2 cellular contexts compared by ENCODE assay signal in the genomic region with DNA sequence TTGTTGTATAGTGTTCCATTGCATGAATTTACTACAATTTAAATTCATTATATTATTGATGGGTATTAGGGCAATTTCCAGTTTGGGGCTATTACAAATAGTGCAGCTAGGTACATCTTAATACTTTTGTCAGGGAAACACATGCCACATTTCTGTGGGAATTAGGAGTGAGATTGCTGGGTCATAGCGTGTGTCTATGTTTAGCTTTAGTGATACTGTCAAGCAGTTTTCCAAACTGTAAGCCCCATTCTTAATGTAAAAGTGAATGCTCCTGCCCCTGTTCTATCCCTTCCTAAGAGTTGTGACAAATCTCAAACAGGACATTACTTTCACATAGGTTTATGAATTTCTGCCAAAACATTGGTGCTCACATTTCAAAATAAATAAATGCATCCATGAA.
TF ChIP-seq lines count a peak whose summit lies in the region.

No MANE protein-coding gene starts in this region.

TF ChIP-seq in GM23338, 12 proteins besides CTCF, POLR2A, EP300 and RAD21 (continued from another document):
- TF ChIP-seq ETS1 (IDR thresholded peaks at IDR 0.05) (no peak), EZH2 (IDR thresholded peaks at IDR 0.05; ENCODE audit: low read depth, unreplicated experiment) (no peak), ZNF331 (CRISPR knock-in tag; IDR thresholded peaks at IDR 0.05; ENCODE audit: low read depth) (no peak), POLR2AphosphoS5 (IDR thresholded peaks at IDR 0.05; ENCODE audit: low read depth) (no peak), NANOG (IDR thresholded peaks at IDR 0.05; ENCODE audit: borderline replicate concordance) (no peak), CREB1 (CRISPR knock-in tag; IDR thresholded peaks at IDR 0.05; ENCODE audit: low read depth) (no peak), ZNF462 (CRISPR knock-in tag; IDR thresholded peaks at IDR 0.05) (no peak), JUNB (IDR thresholded peaks at IDR 0.05; ENCODE audit: unreplicated experiment) (no peak)

TF ChIP-seq in SK-N-SH treated with all-trans-retinoic acid at 6 μM for 48 hours, 23 proteins besides CTCF, POLR2A, EP300 and RAD21 (continued from another document):
- TF ChIP-seq, protein P1, sequence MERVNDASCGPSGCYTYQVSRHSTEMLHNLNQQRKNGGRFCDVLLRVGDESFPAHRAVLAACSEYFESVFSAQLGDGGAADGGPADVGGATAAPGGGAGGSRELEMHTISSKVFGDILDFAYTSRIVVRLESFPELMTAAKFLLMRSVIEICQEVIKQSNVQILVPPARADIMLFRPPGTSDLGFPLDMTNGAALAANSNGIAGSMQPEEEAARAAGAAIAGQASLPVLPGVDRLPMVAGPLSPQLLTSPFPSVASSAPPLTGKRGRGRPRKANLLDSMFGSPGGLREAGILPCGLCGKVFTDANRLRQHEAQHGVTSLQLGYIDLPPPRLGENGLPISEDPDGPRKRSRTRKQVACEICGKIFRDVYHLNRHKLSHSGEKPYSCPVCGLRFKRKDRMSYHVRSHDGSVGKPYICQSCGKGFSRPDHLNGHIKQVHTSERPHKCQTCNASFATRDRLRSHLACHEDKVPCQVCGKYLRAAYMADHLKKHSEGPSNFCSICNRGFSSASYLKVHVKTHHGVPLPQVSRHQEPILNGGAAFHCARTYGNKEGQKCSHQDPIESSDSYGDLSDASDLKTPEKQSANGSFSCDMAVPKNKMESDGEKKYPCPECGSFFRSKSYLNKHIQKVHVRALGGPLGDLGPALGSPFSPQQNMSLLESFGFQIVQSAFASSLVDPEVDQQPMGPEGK (CRISPR knock-in tag; IDR thresholded peaks at IDR 0.05; ENCODE audit: borderline replicate concordance), result no peak
- TF ChIP-seq ARNTL (CRISPR knock-in tag; IDR thresholded peaks at IDR 0.05; ENCODE audit: borderline replicate concordance, low read depth), result no peak
- TF ChIP-seq ESRRG (CRISPR knock-in tag; IDR thresholded peaks at IDR 0.05), result no peak
- no peak for TF ChIP-seq ZNF70 (CRISPR knock-in tag; IDR thresholded peaks at IDR 0.05)
- no peak for TF ChIP-seq ZNF8 (CRISPR knock-in tag; IDR thresholded peaks at IDR 0.05)
- no peak for TF ChIP-seq ISL1 (CRISPR knock-in tag; IDR thresholded peaks at IDR 0.05)
- TF ChIP-seq, protein P2, sequence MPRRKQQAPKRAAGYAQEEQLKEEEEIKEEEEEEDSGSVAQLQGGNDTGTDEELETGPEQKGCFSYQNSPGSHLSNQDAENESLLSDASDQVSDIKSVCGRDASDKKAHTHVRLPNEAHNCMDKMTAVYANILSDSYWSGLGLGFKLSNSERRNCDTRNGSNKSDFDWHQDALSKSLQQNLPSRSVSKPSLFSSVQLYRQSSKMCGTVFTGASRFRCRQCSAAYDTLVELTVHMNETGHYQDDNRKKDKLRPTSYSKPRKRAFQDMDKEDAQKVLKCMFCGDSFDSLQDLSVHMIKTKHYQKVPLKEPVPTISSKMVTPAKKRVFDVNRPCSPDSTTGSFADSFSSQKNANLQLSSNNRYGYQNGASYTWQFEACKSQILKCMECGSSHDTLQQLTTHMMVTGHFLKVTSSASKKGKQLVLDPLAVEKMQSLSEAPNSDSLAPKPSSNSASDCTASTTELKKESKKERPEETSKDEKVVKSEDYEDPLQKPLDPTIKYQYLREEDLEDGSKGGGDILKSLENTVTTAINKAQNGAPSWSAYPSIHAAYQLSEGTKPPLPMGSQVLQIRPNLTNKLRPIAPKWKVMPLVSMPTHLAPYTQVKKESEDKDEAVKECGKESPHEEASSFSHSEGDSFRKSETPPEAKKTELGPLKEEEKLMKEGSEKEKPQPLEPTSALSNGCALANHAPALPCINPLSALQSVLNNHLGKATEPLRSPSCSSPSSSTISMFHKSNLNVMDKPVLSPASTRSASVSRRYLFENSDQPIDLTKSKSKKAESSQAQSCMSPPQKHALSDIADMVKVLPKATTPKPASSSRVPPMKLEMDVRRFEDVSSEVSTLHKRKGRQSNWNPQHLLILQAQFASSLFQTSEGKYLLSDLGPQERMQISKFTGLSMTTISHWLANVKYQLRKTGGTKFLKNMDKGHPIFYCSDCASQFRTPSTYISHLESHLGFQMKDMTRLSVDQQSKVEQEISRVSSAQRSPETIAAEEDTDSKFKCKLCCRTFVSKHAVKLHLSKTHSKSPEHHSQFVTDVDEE (CRISPR knock-in tag; IDR thresholded peaks at IDR 0.05), result no peak
